18 cellular contexts compared by ENCODE assay signal in genomic region chr2:64086347-64087082, GRCh38. TPM values are rescaled to one million over a fixed set of nuclear protein-coding genes. Genes with fewer than 3 reads are reported as not detected.
DNase-seq lines count a peak whose midpoint lies in the region; ATAC-seq and TF ChIP-seq lines count a peak whose summit lies in the region.
"Had no signal": no experiment of that assay in that cellular context is flagged by ENCODE, and none has a peak within 500 bp of the region (broad histone marks: within the 10 kb centered on the region; RNA-seq: fewer than 3 reads in every experiment).

No MANE protein-coding gene starts in this region.

- DNase-seq in endodermal cell = no peak
- DNase-seq in SIG-M5 treated with dmso at 0.1 percent for 504 hours (lab: John Stamatoyannopoulos, UW; ENCODE audit: unreplicated experiment) = no peak
- DNase-seq in C1 segment of cervical spinal cord (lab: John Stamatoyannopoulos, UW) = no peak
- no peak for DNase-seq in T-helper 2 cell
- DNase-seq: activated CD4-positive, alpha-beta T cell treated with anti-CD3 and anti-CD28 coated beads, Interleukin-2, amount 50 U/mL, for 48 hours; activated gamma-delta T cell; DND-41; NCI-H187; NCI-H524; stimulated activated CD4-positive, alpha-beta T cell treated with anti-CD3 and anti-CD28 coated beads, Interleukin-1b, Interleukin-23, amount 100 ng/mL, for 48 hours; uterus had no signal

- H3K27ac ChIP-seq in endodermal cell (ENCODE audit: low read depth, low read length) = peak overlapping the region; percentile 16
- H3K27ac ChIP-seq: BLaER1 treated with 17β-estradiol and CSF1 and Interleukin-3, amounts not matched to agents 10 nM and 100 nM; neural progenitor cell; right atrium auricular region; uterus had no signal

- peaks cover 26% of the 10 kb centered on the region for H3K36me3 Mint-ChIP-seq in endodermal cell (ENCODE audit: low read depth)

- H3K9ac ChIP-seq in endodermal cell (ENCODE audit: extremely low read depth, low read length, poor library complexity, severe bottlenecking) = no peak overlapping the region
- H3K9ac ChIP-seq: BLaER1 treated with 17β-estradiol and CSF1 and Interleukin-3, amounts not matched to agents 10 nM and 100 nM; neural progenitor cell had no signal

- peak overlapping the region; percentile 87 for H3K27ac Mint-ChIP-seq in endodermal cell
- H3K27ac Mint-ChIP-seq: neural progenitor cell; T-helper 2 cell treated with Interferon-gamma antibody and Interleukin-4, amounts not matched to agents 5 μg/mL and 100 μg/mL, for 36 hours had no signal

- H3K27me3 ChIP-seq in endodermal cell (ENCODE audit: control insufficient read depth, insufficient read depth, low read length, poor library complexity, severe bottlenecking) = no peaks in the 10 kb centered on the region
- H3K27me3 ChIP-seq: BLaER1 treated with 17β-estradiol and CSF1 and Interleukin-3, amounts not matched to agents 10 nM and 100 nM; neural progenitor cell; right atrium auricular region; uterus had no signal

- H3K4me3 Mint-ChIP-seq in endodermal cell = no peak overlapping the region
- H3K4me3 Mint-ChIP-seq: neural progenitor cell; T-helper 2 cell treated with Interferon-gamma antibody and Interleukin-4, amounts not matched to agents 5 μg/mL and 100 μg/mL, for 36 hours had no signal

- H3K4me1 ChIP-seq in endodermal cell (ENCODE audit: control insufficient read depth, insufficient read depth, low read length) = peaks cover 7% of the 10 kb centered on the region
- H3K4me1 ChIP-seq: right atrium auricular region, uterus had no signal

- no peaks in the 10 kb centered on the region for H3K27me3 Mint-ChIP-seq in endodermal cell (ENCODE audit: insufficient read depth)

- H3K4me3 ChIP-seq in endodermal cell (ENCODE audit: low read length) = peak overlapping the region; percentile 35
- H3K4me3 ChIP-seq: BLaER1 treated with 17β-estradiol and CSF1 and Interleukin-3, amounts not matched to agents 10 nM and 100 nM; neural progenitor cell; right atrium auricular region; uterus had no signal

- ATAC-seq in GM18511 (IDR thresholded peaks at IDR 0.05; ENCODE audit: unreplicated experiment) (peak; percentile 64), GM21390 (IDR thresholded peaks at IDR 0.05; ENCODE audit: unreplicated experiment) (peak; percentile 69), HG03280 (IDR thresholded peaks at IDR 0.05; ENCODE audit: unreplicated experiment) (peak; percentile 48)

- H3K9me3 ChIP-seq in endodermal cell (ENCODE audit: control insufficient read depth, low read length) = no peaks in the 10 kb centered on the region
- H3K9me3 ChIP-seq: BLaER1 treated with 17β-estradiol and CSF1 and Interleukin-3, amounts not matched to agents 10 nM and 100 nM; right atrium auricular region; uterus had no signal

- TF ChIP-seq CTCF in endodermal cell (conservative IDR thresholded peaks at IDR 0.05) = no peak

- H3K9me3 Mint-ChIP-seq in endodermal cell = no peaks in the 10 kb centered on the region
- H3K9me3 Mint-ChIP-seq: neural progenitor cell; T-helper 2 cell treated with Interferon-gamma antibody and Interleukin-4, amounts not matched to agents 5 μg/mL and 100 μg/mL, for 36 hours had no signal

- peaks cover 13% of the 10 kb centered on the region for H3K36me3 ChIP-seq in endodermal cell (ENCODE audit: control insufficient read depth, insufficient read depth, low read length)
- H3K36me3 ChIP-seq: neural progenitor cell, right atrium auricular region, uterus had no signal

- 84% methylated on average over 5 to 6 of the region's 6 CpGs for WGBS in endodermal cell (ENCODE audit: insufficient coverage in 1 of 2, insufficient read length in 1 of 2), 2 experiments

- peaks cover 62% of the 10 kb centered on the region for H3K4me1 Mint-ChIP-seq in endodermal cell

RNA-seq across cellular contexts. Expression of gene PELI1, which starts 57.7 kb away (rescaled TPM):
- 100 to 1,000 TPM; 178 to 184 TPM for total RNA-seq in endodermal cell
- polyA plus RNA-seq in endodermal cell (2013, experiment 1 of 2) = 59.1 TPM
- 52.6 TPM for polyA plus RNA-seq in endodermal cell (2013, experiment 2 of 2)
